In genomic region chr6:111938710-111939109, GRCh38 we compare ENCODE assay signal across 13 cellular contexts.
A peak's percentile ranks its signal among the peaks of the same experiment; 100 is the strongest.
DNase-seq lines count a peak whose midpoint lies in the region; ATAC-seq, FAIRE-seq and TF ChIP-seq lines count a peak whose summit lies in the region.
"Had no signal": no experiment of that assay in that cellular context is flagged by ENCODE, and none has a peak within 500 bp of the region (broad histone marks: within the 10 kb centered on the region; RNA-seq: fewer than 3 reads in every experiment).

No MANE protein-coding gene starts in this region.

- no peak for TF ChIP-seq CTCF in type B pancreatic cell (conservative IDR thresholded peaks at IDR 0.05)

- no peak overlapping the region for H3K27ac Mint-ChIP-seq in type B pancreatic cell
- H3K27ac Mint-ChIP-seq: B cell had no signal

- no peak for ATAC-seq in HG03108 (IDR thresholded peaks at IDR 0.05; ENCODE audit: unreplicated experiment)

- DNase-seq in A172 (ENCODE audit: low spot score) (peak; percentile 47), H4 (ENCODE audit: low spot score) (peak; percentile 29), RCC 7860 (ENCODE audit: low spot score) (peak; percentile 13), fibroblast of gingiva (ENCODE audit: low read depth) (peak; percentile 70), type B pancreatic cell (ENCODE audit: extremely low spot score, unreplicated experiment) (no peak), SKM-1 treated with dmso at 0.1 percent for 144 hours (lab: John Stamatoyannopoulos, UW; ENCODE audit: unreplicated experiment) (no peak), DMS79 treated with DMSO at 0.1 percent for 48 hours (lab: John Stamatoyannopoulos, UW) (no peak)
- DNase-seq: activated CD4-positive, alpha-beta T cell treated with anti-CD3 and anti-CD28 coated beads, Interleukin-2, amount 50 U/mL, for 1 hour; KBM-7; NCI-H82; tibial artery had no signal

- H3K27me3 Mint-ChIP-seq in type B pancreatic cell = peaks cover under 1% of the 10 kb centered on the region

- peaks cover 8% of the 10 kb centered on the region for H3K9me3 Mint-ChIP-seq in type B pancreatic cell

- no peak overlapping the region for H3K4me3 Mint-ChIP-seq in type B pancreatic cell
- H3K4me3 Mint-ChIP-seq: B cell had no signal

- H3K4me1 Mint-ChIP-seq in type B pancreatic cell (ENCODE audit: unreplicated experiment) = peaks cover 5% of the 10 kb centered on the region

- FAIRE-seq in RCC 7860 (lab: Jason Lieb, UNC) = no peak

- no peaks in the 10 kb centered on the region for H3K36me3 Mint-ChIP-seq in type B pancreatic cell

Comparison
In these comparisons a context has a peak if more than half of its experiments do, and no peak if none do; other contexts are left out.
1. DNase-seq: peak in A172 (single experiment), H4 (single experiment), RCC 7860 (single experiment) and fibroblast of gingiva (single experiment); none in type B pancreatic cell (single experiment), SKM-1 treated with dmso at 0.1 percent for 144 hours (single experiment) and DMS79 treated with DMSO at 0.1 percent for 48 hours (single experiment).